ENCODE assay signal across 11 cellular contexts in the genomic region with DNA sequence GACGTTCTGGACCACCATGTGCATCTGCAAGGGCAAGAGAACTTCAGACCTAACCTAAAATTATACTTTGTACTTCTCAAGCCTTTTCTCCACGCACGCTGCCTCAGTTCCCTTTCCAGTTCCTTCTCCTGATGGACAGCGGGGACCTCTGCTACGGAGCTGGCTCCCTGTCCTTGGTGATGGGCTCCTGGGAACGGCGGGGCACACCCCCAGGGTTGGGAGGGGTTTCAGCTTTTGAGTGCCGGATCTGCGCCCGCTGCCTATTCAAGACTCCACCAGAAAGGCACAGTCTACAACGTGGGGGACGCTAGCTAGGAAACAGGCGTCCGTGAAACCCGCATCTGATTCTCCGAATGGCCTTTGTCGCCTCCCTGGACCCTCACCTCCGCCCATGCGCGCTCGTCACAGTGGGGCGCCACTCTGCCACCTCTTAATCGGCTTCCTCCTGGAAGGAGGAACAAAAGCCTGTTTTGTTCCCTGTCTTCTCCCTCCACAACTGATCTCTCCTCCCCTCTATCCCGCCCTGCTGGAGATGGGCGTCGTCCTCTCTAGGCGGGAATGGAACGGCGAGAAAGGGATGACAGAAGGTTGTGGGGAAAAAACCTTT. TPM values are rescaled to one million over a fixed set of nuclear protein-coding genes. Genes with fewer than 3 reads are reported as not detected.
DNase-seq lines count a peak whose midpoint lies in the region; ATAC-seq and TF ChIP-seq lines count a peak whose summit lies in the region.
"Had no signal": no experiment of that assay in that cellular context is flagged by ENCODE, and none has a peak within 500 bp of the region (broad histone marks: within the 10 kb centered on the region; RNA-seq: fewer than 3 reads in every experiment).

No MANE protein-coding gene starts in this region.

- H3K27me3 ChIP-seq in H7 (ENCODE audit: control insufficient read depth, insufficient read depth, low read length) = peaks cover 27% of the 10 kb centered on the region
- H3K27me3 ChIP-seq in foreskin keratinocyte = peaks cover 61% of the 10 kb centered on the region
- H3K27me3 ChIP-seq in psoas muscle (ENCODE audit: insufficient read depth in 3 of 3, low read length in 2 of 3) = peaks cover 0 to 25% (median 13%) of the 10 kb centered on the region in 3 donors
- peaks cover 0 to 33% (median 26%) of the 10 kb centered on the region in 7 donors for H3K27me3 ChIP-seq in spleen (replicated peaks in 1 of 7)

- no peaks in the 10 kb centered on the region for H3K9me3 ChIP-seq in psoas muscle
- H3K9me3 ChIP-seq in spleen = no peaks in the 10 kb centered on the region

- H3K4me1 ChIP-seq in foreskin keratinocyte (no peaks in the 10 kb centered on the region), psoas muscle (no peaks in the 10 kb centered on the region), spleen (peaks cover 0 to 3% (median 0%) of the 10 kb centered on the region in 6 donors)

- TF ChIP-seq CTCF in foreskin keratinocyte (conservative IDR thresholded peaks at IDR 0.05) (no peak), psoas muscle (IDR thresholded peaks at IDR 0.05) (no peak), spleen (IDR thresholded peaks at IDR 0.05 in 8 of 11, conservative IDR thresholded peaks at IDR 0.05 in 3 of 11) (no peak)

- intact Hi-C loops in psoas muscle (cut with DNase I) = no loop called here
- intact Hi-C loops in spleen (cut with DNase I; ENCODE audit: low total_unique reads) = no loop called here

- H3K27ac ChIP-seq in foreskin keratinocyte = no peak overlapping the region
- no peak overlapping the region for H3K27ac ChIP-seq in psoas muscle
- H3K27ac ChIP-seq in spleen = no peak overlapping the region

- ATAC-seq in foreskin keratinocyte = peak; percentile 31
- no peak for ATAC-seq in psoas muscle
- no peak for ATAC-seq in HG03108 (IDR thresholded peaks at IDR 0.05; ENCODE audit: unreplicated experiment)
- ATAC-seq: T-helper 17 cell had no signal

- WGBS in psoas muscle, 3 donors = 2 to 3% (median 3%) methylated on average over 29 of the region's 29 CpGs
- 4 to 7% (median 6%) methylated on average over 29 of the region's 29 CpGs for WGBS in spleen, 5 donors

- H3K4me3 ChIP-seq in H7 (ENCODE audit: insufficient read depth, low read depth, low read length) (peak overlapping the region; percentile 42), psoas muscle (peak overlapping the region; percentile 6), spleen (no peak overlapping the region)

- no peak for TF ChIP-seq POLR2A in spleen (IDR thresholded peaks at IDR 0.05)

- H3K36me3 ChIP-seq in H7 (replicated peaks; ENCODE audit: control insufficient read depth, insufficient read depth, low read length) (no peaks in the 10 kb centered on the region), psoas muscle (ENCODE audit: insufficient read depth in 1 of 2, low read depth in 1 of 2) (no peaks in the 10 kb centered on the region), spleen (no peaks in the 10 kb centered on the region)

- DNase-seq in H7 = peak; percentile 53
- DNase-seq in NCI-H526 treated with DMSO at 0.1 percent for 48 hours (lab: John Stamatoyannopoulos, UW) = peak; percentile 65
- DNase-seq in foreskin keratinocyte = no peak
- DNase-seq in psoas muscle = no peak
- DNase-seq in spleen = no peak
- DNase-seq in activated CD8-positive, alpha-beta memory T cell treated with anti-CD3 and anti-CD28 coated beads, Interleukin-2, amount 50 U/mL, for 4 hours = no peak
- no peak for DNase-seq in HK-2 (ENCODE audit: unreplicated experiment)
- DNase-seq: activated T-cell treated with anti-CD3 and anti-CD28 coated beads, Interleukin-2, amount 50 U/mL, for 48 hours; stimulated activated CD4-positive, alpha-beta T cell treated with anti-CD3 and anti-CD28 coated beads, Interleukin-2, amount 100 ng/mL, for 48 hours; T-helper 17 cell had no signal

RNA-seq across cellular contexts. Expression of a gene that starts 2.2 kb away (rescaled TPM):
- not detected in 2 replicates for total RNA-seq in H7 (2014; rRNA removed; shearing (Covaris generic))
- not detected in 2 replicates for total RNA-seq in foreskin keratinocyte
- polyA plus RNA-seq in foreskin keratinocyte = not detected in 2 replicates
- total RNA-seq in psoas muscle = not detected
- polyA plus RNA-seq in psoas muscle = not detected
- not detected for total RNA-seq in spleen
- not detected for polyA plus RNA-seq in spleen
- total RNA-seq: T-helper 17 cell had no signal

Comparison
In these comparisons a context has a peak if more than half of its experiments do, and no peak if none do; other contexts are left out.
1. DNase-seq: peak in H7 (single experiment) and NCI-H526 treated with DMSO at 0.1 percent for 48 hours (single experiment); none in foreskin keratinocyte (0 of 2), psoas muscle (0 of 2), spleen (single experiment), activated CD8-positive, alpha-beta memory T cell treated with anti-CD3 and anti-CD28 coated beads, Interleukin-2, amount 50 U/mL, for 4 hours (single experiment) and HK-2 (single experiment).
2. H3K4me3 ChIP-seq: peak in H7 (single experiment) and psoas muscle (single experiment); none in spleen (0 of 8).